19 cellular contexts compared by ENCODE assay signal in the genomic region with DNA sequence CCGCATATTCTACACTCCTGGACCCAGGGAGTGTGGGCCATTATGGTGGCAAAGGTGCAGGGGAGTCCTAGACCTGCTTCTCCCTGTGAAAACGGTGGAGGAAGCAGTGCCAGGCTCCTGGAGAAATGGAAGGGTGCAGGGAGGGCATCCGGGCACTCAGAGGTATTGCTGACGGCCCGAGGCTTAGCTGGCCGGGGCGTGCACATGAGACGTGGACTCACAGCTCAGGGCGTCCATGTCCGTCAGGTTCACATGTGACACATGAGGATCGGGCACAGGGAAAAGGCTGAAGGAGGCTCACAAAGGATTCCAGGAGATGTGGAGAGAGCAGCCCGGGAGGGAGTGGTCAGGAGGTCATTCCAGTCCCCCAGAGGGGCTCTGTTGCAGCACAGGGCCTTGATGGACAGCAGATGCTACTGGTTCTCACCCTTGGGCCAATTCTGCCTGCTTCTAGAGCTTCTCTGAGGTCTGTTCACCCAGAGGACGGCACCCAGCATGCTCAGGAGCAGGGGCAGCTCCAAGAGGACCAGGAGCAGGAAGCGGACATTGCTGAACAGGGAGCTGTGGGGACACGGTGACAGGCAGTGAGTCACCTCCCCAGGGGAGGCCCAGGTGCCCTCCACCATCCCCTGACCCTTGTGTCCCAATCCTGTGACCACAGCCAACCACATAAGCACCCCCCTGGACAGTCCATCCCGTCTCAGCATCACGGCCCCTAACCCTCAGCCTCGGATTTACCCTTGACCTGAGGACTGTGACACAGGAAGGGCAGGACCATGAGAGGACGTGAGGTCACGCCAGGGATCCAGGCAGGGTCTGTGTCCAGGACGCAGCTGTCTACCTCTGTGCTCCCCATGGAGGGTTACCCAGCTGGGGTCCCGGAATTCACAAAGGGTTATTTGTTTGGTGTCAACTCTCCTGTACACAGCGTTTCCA. TPM values are rescaled to one million over a fixed set of nuclear protein-coding genes. Genes with fewer than 3 reads are reported as not detected.
DNase-seq lines count a peak whose midpoint lies in the region; ATAC-seq, FAIRE-seq and TF ChIP-seq lines count a peak whose summit lies in the region.
"Had no signal": no experiment of that assay in that cellular context is flagged by ENCODE, and none has a peak within 500 bp of the region (broad histone marks: within the 10 kb centered on the region; RNA-seq: fewer than 3 reads in every experiment).

No MANE protein-coding gene starts in this region.

- H3K27ac ChIP-seq in lower lobe of right lung (no peak overlapping the region), sigmoid colon (no peak overlapping the region), WERI-Rb-1 (no peak overlapping the region)
- H3K27ac ChIP-seq: C4-2B had no signal

- no peaks in the 10 kb centered on the region for H3K36me3 ChIP-seq in bronchial epithelial cell (ENCODE audit: control insufficient read depth, insufficient read depth, low read length)
- no peaks in the 10 kb centered on the region for H3K36me3 ChIP-seq in lower lobe of right lung
- no peaks in the 10 kb centered on the region for H3K36me3 ChIP-seq in sigmoid colon
- H3K36me3 ChIP-seq in WERI-Rb-1: no peaks in the 10 kb centered on the region
- H3K36me3 ChIP-seq: BE2C had no signal

- H3K4me3 Mint-ChIP-seq in CD14-positive monocyte: no peak overlapping the region
- H3K4me3 Mint-ChIP-seq: CD8-positive, alpha-beta T cell had no signal

- H3K9me3 Mint-ChIP-seq in CD14-positive monocyte: peaks cover 0 to 2% (median 0%) of the 10 kb centered on the region in 7 donors
- H3K9me3 Mint-ChIP-seq: CD8-positive, alpha-beta T cell had no signal

- TF ChIP-seq CTCF in CD14-positive monocyte (IDR thresholded peaks at IDR 0.05) (no peak), bronchial epithelial cell (IDR thresholded peaks at IDR 0.05; ENCODE audit: insufficient read depth, low read length, severe bottlenecking) (no peak), lower lobe of right lung (IDR thresholded peaks at IDR 0.05) (no peak), sigmoid colon (IDR thresholded peaks at IDR 0.05) (no peak), WERI-Rb-1 (IDR thresholded peaks at IDR 0.05; ENCODE audit: low read depth, low read length) (no peak)

- FAIRE-seq in bronchial epithelial cell (lab: Jason Lieb, UNC): peak; percentile 36
- FAIRE-seq: A204.1, GM12892, HTR-8/SVneo had no signal

- H3K4me1 Mint-ChIP-seq in CD14-positive monocyte: peaks cover 43% of the 10 kb centered on the region

- H3K4me3 ChIP-seq in bronchial epithelial cell (ENCODE audit: low read depth, low read length): no peak overlapping the region
- H3K4me3 ChIP-seq in lower lobe of right lung: no peak overlapping the region
- no peak overlapping the region for H3K4me3 ChIP-seq in sigmoid colon
- H3K4me3 ChIP-seq in WERI-Rb-1 (ENCODE audit: low read depth, low read length): no peak overlapping the region

- WGBS in sigmoid colon, 2 donors: 67 to 80% methylated on average over 23 of the region's 23 CpGs

- H3K27me3 Mint-ChIP-seq in CD14-positive monocyte (ENCODE audit: low read depth in 3 of 3): peaks cover 0 to 3% (median 0%) of the 10 kb centered on the region in 3 donors

- H3K27me3 ChIP-seq in bronchial epithelial cell (ENCODE audit: control insufficient read depth, insufficient read depth, low read length) (no peaks in the 10 kb centered on the region), lower lobe of right lung (ENCODE audit: low read depth) (no peaks in the 10 kb centered on the region), sigmoid colon (no peaks in the 10 kb centered on the region), WERI-Rb-1 (ENCODE audit: insufficient read depth, low read depth, severe bottlenecking) (peaks cover 100% of the 10 kb centered on the region)

- no peaks in the 10 kb centered on the region for H3K4me1 ChIP-seq in lower lobe of right lung
- H3K4me1 ChIP-seq in sigmoid colon: no peaks in the 10 kb centered on the region
- H3K4me1 ChIP-seq: BE2C, Caco-2 had no signal

- no peaks in the 10 kb centered on the region for H3K9me3 ChIP-seq in lower lobe of right lung
- no peaks in the 10 kb centered on the region for H3K9me3 ChIP-seq in sigmoid colon
- H3K9me3 ChIP-seq in WERI-Rb-1 (ENCODE audit: severe bottlenecking): no peaks in the 10 kb centered on the region
- H3K9me3 ChIP-seq: BE2C, Caco-2 had no signal

- H3K36me3 Mint-ChIP-seq in CD14-positive monocyte: peaks cover 71 to 80% of the 10 kb centered on the region in 2 donors
- H3K36me3 Mint-ChIP-seq: CD8-positive, alpha-beta T cell had no signal

- no peak for ATAC-seq in lower lobe of right lung
- ATAC-seq: CD8-positive, alpha-beta T cell; HCT116 had no signal

- DNase-seq in CD14-positive monocyte (ENCODE audit: low spot score) (peak; percentile 38), bronchial epithelial cell (ENCODE audit: low read depth) (no peak), lower lobe of right lung (peak; percentile 34), sigmoid colon (peak; percentile 58), WERI-Rb-1 (no peak), glomerular visceral epithelial cell (ENCODE audit: extremely low spot score) (no peak)
- DNase-seq in activated CD8-positive, alpha-beta memory T cell treated with anti-CD3 and anti-CD28 coated beads, Interleukin-2, amount 50 U/mL, for 4 hours: no peak
- DNase-seq: BE2C; Caco-2; CD8-positive, alpha-beta T cell; DND-41; GDM1 had no signal

- TF ChIP-seq EP300 in sigmoid colon (IDR thresholded peaks at IDR 0.05): no peak

- H3K27ac Mint-ChIP-seq in CD14-positive monocyte: peak overlapping the region in 3 of 7 donors; percentile 7 to 13 (median 11)
- H3K27ac Mint-ChIP-seq: CD8-positive, alpha-beta T cell had no signal

- TF ChIP-seq POLR2A in sigmoid colon (IDR thresholded peaks at IDR 0.05): no peak

- intact Hi-C loops in CD14-positive monocyte (cut with micrococcal nuclease): no loop called here
- intact Hi-C loops in lower lobe of right lung (cut with DNase I): no loop called here
- intact Hi-C loops in sigmoid colon (cut with DNase I): no loop called here

RNA-seq across cellular contexts. Expression of a gene that starts 4.5 kb away (rescaled TPM):
- 100 to 1,000 TPM in 1 of 2 donors, 10 to 100 TPM in 1; 93.1 to 141 TPM for polyA plus RNA-seq in CD14-positive monocyte
- not detected in 2 replicates for total RNA-seq in bronchial epithelial cell
- 13.9 TPM for total RNA-seq in lower lobe of right lung
- total RNA-seq in sigmoid colon: 1 to 10 TPM in 1 of 4 donors, under 1 TPM in 2, not detected in 1; 0.36 to 3.3 (median 0.83) TPM
- 1 to 10 TPM in 2 of 3 donors, not detected in 1; 1.1 to 1.2 TPM for polyA plus RNA-seq in sigmoid colon
- total RNA-seq: Caco-2; CD8-positive, alpha-beta T cell had no signal
- polyA plus RNA-seq: AG04450 had no signal

RNA-seq across cellular contexts. Expression of a gene that starts 10.2 kb away (rescaled TPM):
- polyA plus RNA-seq in CD14-positive monocyte (100 to 1,000 TPM in 1 of 2 donors, 10 to 100 TPM in 1; 88.0 to 102 TPM), sigmoid colon (under 1 TPM; 0.38 to 0.60 (median 0.46) TPM)
- total RNA-seq in bronchial epithelial cell (not detected in 2 replicates), lower lobe of right lung (1.5 TPM), sigmoid colon (1 to 10 TPM in 1 of 4 donors, under 1 TPM in 2, not detected in 1; 0.33 to 1.1 (median 0.55) TPM)
- total RNA-seq: Caco-2; CD8-positive, alpha-beta T cell; H4 had no signal
- polyA plus RNA-seq: AG04450 had no signal

RNA-seq across cellular contexts. Expression of a gene that starts 25.9 kb away (rescaled TPM):
- polyA plus RNA-seq in CD14-positive monocyte (100 to 1,000 TPM in 1 of 2 donors, 10 to 100 TPM in 1; 84.7 to 148 TPM), sigmoid colon (under 1 TPM in 1 of 3 donors, not detected in 2; 0.20 TPM)
- total RNA-seq in bronchial epithelial cell (not detected in 2 replicates), lower lobe of right lung (0.92 TPM), sigmoid colon (not detected)
- total RNA-seq: Caco-2; CD8-positive, alpha-beta T cell; H4 had no signal
- polyA plus RNA-seq: AG04450 had no signal

RNA-seq across cellular contexts. Expression of a gene that starts 50.6 kb away (rescaled TPM):
- polyA plus RNA-seq in CD14-positive monocyte (under 1 TPM; 0.41 to 0.50 TPM), sigmoid colon (not detected)
- total RNA-seq in bronchial epithelial cell (not detected in 2 replicates), lower lobe of right lung (not detected), sigmoid colon (not detected)
- total RNA-seq: Caco-2; CD8-positive, alpha-beta T cell; H4 had no signal
- polyA plus RNA-seq: AG04450 had no signal

Comparison
In these comparisons a context has a peak if more than half of its experiments do, and no peak if none do; other contexts are left out.
1. DNase-seq: peak in CD14-positive monocyte (single experiment), lower lobe of right lung (single experiment) and sigmoid colon (single experiment); none in bronchial epithelial cell (single experiment), WERI-Rb-1 (single experiment), activated CD8-positive, alpha-beta memory T cell treated with anti-CD3 and anti-CD28 coated beads, Interleukin-2, amount 50 U/mL, for 4 hours (single experiment) and glomerular visceral epithelial cell (single experiment).